9 cellular contexts compared by ENCODE assay signal in the genomic region with DNA sequence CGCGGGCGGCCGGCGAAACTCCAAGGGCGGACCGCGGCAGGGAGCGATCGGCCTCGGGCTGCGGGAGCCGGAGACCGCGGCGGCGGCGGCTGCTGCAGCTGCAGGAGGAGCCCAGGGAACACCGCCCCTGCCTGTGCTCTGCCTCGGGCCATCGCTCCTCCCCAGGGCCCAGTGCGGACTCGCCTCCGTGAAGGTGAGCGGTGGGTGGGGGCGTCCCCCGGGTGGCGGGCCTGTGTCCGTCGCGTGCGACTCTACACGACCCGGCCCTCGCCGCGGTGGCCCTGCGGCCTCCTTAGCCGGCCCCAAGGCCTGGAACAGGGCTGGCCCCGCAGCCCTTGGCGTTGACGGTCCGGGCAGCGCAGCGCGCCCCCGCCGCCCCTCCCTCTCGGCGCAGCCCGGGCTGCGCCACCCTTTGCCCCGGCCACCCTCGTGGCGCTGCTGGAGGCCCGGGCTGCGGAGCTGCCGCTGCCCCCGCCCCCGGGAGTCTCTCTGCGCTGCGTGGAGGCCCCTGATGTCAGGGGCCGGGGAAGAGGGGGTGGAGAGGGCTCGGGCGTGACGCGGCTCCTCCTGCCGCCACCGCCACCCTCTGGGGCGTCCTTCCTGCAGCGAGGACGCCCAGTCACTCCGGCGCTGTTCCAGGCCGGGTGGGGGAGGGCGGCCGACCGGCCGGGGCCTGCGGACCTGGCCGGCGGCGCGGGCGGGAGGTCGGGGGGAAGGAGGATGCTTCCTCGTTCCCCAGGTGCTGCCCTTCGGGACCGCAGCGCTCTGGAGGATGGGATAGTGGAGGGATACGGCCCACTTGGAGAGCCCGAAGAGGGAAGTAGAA. TPM values are rescaled to one million over a fixed set of nuclear protein-coding genes. Genes with fewer than 3 reads are reported as not detected.
DNase-seq lines count a peak whose midpoint lies in the region; ATAC-seq, FAIRE-seq and TF ChIP-seq lines count a peak whose summit lies in the region.
"Had no signal": no experiment of that assay in that cellular context is flagged by ENCODE, and none has a peak within 500 bp of the region (broad histone marks: within the 10 kb centered on the region; RNA-seq: fewer than 3 reads in every experiment).

No MANE protein-coding gene starts in this region.

- H3K4me1 ChIP-seq in CD8-positive, alpha-beta memory T cell (ENCODE audit: insufficient read depth, low read length): peaks cover 41% of the 10 kb centered on the region
- H3K4me1 ChIP-seq in GM12878 (ENCODE audit: control insufficient read depth, insufficient read depth, low read length) (peaks cover 15% of the 10 kb centered on the region), iPS-20b (ENCODE audit: insufficient read depth, low read length) (peaks cover 29% of the 10 kb centered on the region), smooth muscle cell (ENCODE audit: low read depth) (peaks cover 43% of the 10 kb centered on the region)

- H3K27ac ChIP-seq in CD8-positive, alpha-beta memory T cell (ENCODE audit: low read depth, low read length): peak overlapping the region; percentile 90
- H3K27ac ChIP-seq in GM12878 (ENCODE audit: control insufficient read depth, insufficient read depth) (peak overlapping the region; percentile 76), iPS-20b (ENCODE audit: low read length) (no peak overlapping the region), smooth muscle cell (ENCODE audit: low read depth) (peak overlapping the region; percentile 70)

- under 1% methylated on average over 66 of the region's 92 CpGs for WGBS in GM12878 (ENCODE audit: insufficient coverage, insufficient replicate concordance, low lambda C conversion rate, missing lambda C conversion rate)
- WGBS in smooth muscle cell (ENCODE audit: low lambda C conversion rate): under 1% methylated on average over 34 of the region's 92 CpGs

- peaks cover 28% of the 10 kb centered on the region for H3K36me3 ChIP-seq in CD8-positive, alpha-beta memory T cell (ENCODE audit: insufficient read depth, low read length)
- H3K36me3 ChIP-seq in GM12878 (ENCODE audit: control insufficient read depth in 2 of 2, insufficient read depth in 2 of 2, low read length in 1 of 2): peaks cover 2 to 25% of the 10 kb centered on the region in 2 experiments; a peak in 2 of 4 replicates
- peaks cover 40% of the 10 kb centered on the region for H3K36me3 ChIP-seq in iPS-20b (ENCODE audit: insufficient read depth, low read depth, low read length)
- H3K36me3 ChIP-seq in smooth muscle cell (ENCODE audit: low read depth): no peaks in the 10 kb centered on the region

- H3F3A ChIP-seq in smooth muscle cell (ENCODE audit: low read depth): peaks cover 5% of the 10 kb centered on the region

- TF ChIP-seq CTCF in GM20000 (IDR thresholded peaks at IDR 0.05; ENCODE audit: extremely low read depth, missing control alignments) (no peak), GM12878 (IDR thresholded peaks at IDR 0.05 in 2 of 3, conservative IDR thresholded peaks at IDR 0.05 in 1 of 3; ENCODE audit: control insufficient read depth in 2 of 3, extremely low read depth in 1 of 3, insufficient read depth in 1 of 3, low read depth in 3 of 3, low read length in 3 of 3) (no peak), smooth muscle cell (IDR thresholded peaks at IDR 0.05; ENCODE audit: borderline replicate concordance, insufficient read depth, poor library complexity, severe bottlenecking) (no peak)

- H3K4me2 ChIP-seq in GM12878 (ENCODE audit: control insufficient read depth, insufficient read depth) (peak overlapping the region; percentile 96), smooth muscle cell (peak overlapping the region; percentile 95)

- H3K36me3 Mint-ChIP-seq in CD8-positive, alpha-beta memory T cell: peaks cover 6 to 42% (median 8%) of the 10 kb centered on the region in 3 donors

- peak; percentile 56 to 85 (median 72) for DNase-seq in CD8-positive, alpha-beta memory T cell
- DNase-seq in GM20000 (ENCODE audit: low spot score) (peak; percentile 89), HTR-8/SVneo (ENCODE audit: insufficient read length, low spot score) (peak; percentile 45), T-helper 9 cell (peak; percentile 59), GM12878 (ENCODE audit: low read depth, low spot score) (no peak), smooth muscle cell (lab: John Stamatoyannopoulos, UW; ENCODE audit: unreplicated experiment) (peak; percentile 48), NCI-H1930 (lab: John Stamatoyannopoulos, UW) (no peak)

- TF ChIP-seq EP300 in GM12878 (IDR thresholded peaks at IDR 0.05; ENCODE audit: borderline replicate concordance in 1 of 2, control insufficient read depth in 1 of 2, low read depth in 2 of 2, low read length in 2 of 2): no peak

- FAIRE-seq in HTR-8/SVneo (lab: Jason Lieb, UNC): peak; percentile 82
- FAIRE-seq in GM12878 (lab: Jason Lieb, UNC): no peak
- FAIRE-seq: endometrium had no signal

- peak overlapping the region; percentile 67 for H2AFZ ChIP-seq in GM12878 (ENCODE audit: control insufficient read depth, low read depth, low read length)
- no peak overlapping the region for H2AFZ ChIP-seq in smooth muscle cell (ENCODE audit: low read depth)

- no peak for TF ChIP-seq RAD21 in GM12878 (IDR thresholded peaks at IDR 0.05; ENCODE audit: insufficient read depth, low read depth, low read length)

- CTCF ChIA-PET in CD8-positive, alpha-beta memory T cell (lab: Charles Lee): interaction anchor here (0.7 to 1.9 kb wide), 6 partner anchors 28 to 191 kb away, joined by 3 to 4 read pairs (median 3); partner anchors contain the start of gene SRSF1
- CTCF ChIA-PET in GM12878 (lab: Yijun Ruan, JAX): interaction anchor here (2.7 kb wide), 1 partner anchor 83 kb away, joined by 15 read pairs; no protein-coding TSS in a partner anchor

- intact Hi-C loops in GM12878 (cut with micrococcal nuclease; ENCODE audit: unreplicated experiment): loop anchor here (2.0 to 10.0 kb wide), 2 partner anchors 77 to 229 kb away; partner anchors contain the start of genes MRPS23 and SRSF1

- SMC1A ChIA-PET in GM12878 (lab: Charles Lee; ENCODE audit: uncharacterized antibody, unreplicated experiment): interaction anchor here (1.2 to 1.7 kb wide), 2 partner anchors 77 to 85 kb away, joined by 3 to 5 read pairs; partner anchors contain the start of gene SRSF1

- BruUV-seq in GM12878 (replicated peaks; lab: Mats Ljungman, UMichigan): no TSS peak

- ATAC-seq in GM12878: peak; percentile 77

- H4K20me1 ChIP-seq in GM12878 (ENCODE audit: control insufficient read depth, insufficient read depth) (peaks cover 15% of the 10 kb centered on the region), smooth muscle cell (ENCODE audit: low read depth) (peaks cover 53% of the 10 kb centered on the region)

- no peaks in the 10 kb centered on the region for H3K9me3 ChIP-seq in CD8-positive, alpha-beta memory T cell (ENCODE audit: low read length)
- H3K9me3 ChIP-seq in GM12878 (replicated peaks; ENCODE audit: control insufficient read depth, insufficient read depth, low read length): no peaks in the 10 kb centered on the region
- H3K9me3 ChIP-seq in iPS-20b (ENCODE audit: insufficient read depth, low read depth, low read length): no peaks in the 10 kb centered on the region
- no peaks in the 10 kb centered on the region for H3K9me3 ChIP-seq in smooth muscle cell (replicated peaks; ENCODE audit: low read depth)

- H3K79me2 ChIP-seq in GM12878 (ENCODE audit: control insufficient read depth, insufficient read depth, low read length) (peaks cover 40% of the 10 kb centered on the region), smooth muscle cell (ENCODE audit: low read depth) (peaks cover 54% of the 10 kb centered on the region)

- H3K4me3 ChIP-seq in CD8-positive, alpha-beta memory T cell (ENCODE audit: low read length): peak overlapping the region; percentile 88
- H3K4me3 ChIP-seq in GM12878 (peak overlapping the region; percentile 78), iPS-20b (ENCODE audit: low read length) (peak overlapping the region; percentile 95), smooth muscle cell (peak overlapping the region; percentile 99)

- in situ Hi-C loops in GM12878 (cut with MboI): no loop called here

- H3K9me3 Mint-ChIP-seq in CD8-positive, alpha-beta memory T cell: no peaks in the 10 kb centered on the region

- peak; percentile 83 for TF ChIP-seq POLR2A in GM12878 (IDR thresholded peaks at IDR 0.05; ENCODE audit: low read depth, low read length)

- peaks cover 0 to 11% of the 10 kb centered on the region in 2 donors for H3K27me3 Mint-ChIP-seq in CD8-positive, alpha-beta memory T cell

- peak overlapping the region; percentile 88 to 96 (median 91) for H3K4me3 Mint-ChIP-seq in CD8-positive, alpha-beta memory T cell

- H3K4me1 Mint-ChIP-seq in CD8-positive, alpha-beta memory T cell: peaks cover 40 to 42% (median 42%) of the 10 kb centered on the region in 3 donors

- no peaks in the 10 kb centered on the region for H3K27me3 ChIP-seq in CD8-positive, alpha-beta memory T cell (ENCODE audit: insufficient read depth, low read length, poor library complexity, severe bottlenecking)
- H3K27me3 ChIP-seq in GM12878 (replicated peaks in 1 of 2; ENCODE audit: control insufficient read depth in 2 of 2, insufficient read depth in 2 of 2, low read length in 1 of 2): peaks cover 0 to 9% of the 10 kb centered on the region in 2 experiments; a peak in 1 of 4 replicates
- H3K27me3 ChIP-seq in iPS-20b (ENCODE audit: insufficient read depth, low read length): no peaks in the 10 kb centered on the region
- H3K27me3 ChIP-seq in smooth muscle cell (ENCODE audit: low read depth): no peaks in the 10 kb centered on the region

- H3K9ac ChIP-seq in GM12878 (ENCODE audit: control insufficient read depth, insufficient read depth, low read length) (peak overlapping the region; percentile 85), iPS-20b (ENCODE audit: low read depth, low read length) (peak overlapping the region; percentile 84; the same call in 1 of the 2 replicates), smooth muscle cell (ENCODE audit: low read depth) (peak overlapping the region; percentile 90)

- H3K27ac Mint-ChIP-seq in CD8-positive, alpha-beta memory T cell: peak overlapping the region; percentile 79 to 93 (median 90)

- POLR2A ChIA-PET in CD8-positive, alpha-beta memory T cell (lab: Charles Lee): interaction anchor here (0.6 to 3.0 kb wide), 5 partner anchors 77 to 448 kb away, joined by 3 to 24 read pairs (median 5); partner anchors contain the start of genes MRPS23 and SRSF1
- POLR2A ChIA-PET in GM12878 (lab: Charles Lee): interaction anchor here (1.5 to 2.4 kb wide), 2 partner anchors 77 to 83 kb away, joined by 3 to 21 read pairs; partner anchors contain the start of gene SRSF1

- RAD21 ChIA-PET in GM12878 (lab: Charles Lee; ENCODE audit: unreplicated experiment): interaction anchor here (0.8 to 2.3 kb wide), 6 partner anchors 76 to 229 kb away, joined by 3 to 8 read pairs (median 3); partner anchors contain the start of gene SRSF1

RNA-seq across cellular contexts. Expression of gene DYNLL2, which starts 0.5 kb away (rescaled TPM):
- total RNA-seq in CD8-positive, alpha-beta memory T cell: 10 to 100 TPM; 40.3 to 41.0 TPM
- polyA plus RNA-seq in CD8-positive, alpha-beta memory T cell: 1.4 TPM
- total RNA-seq in GM12878 (2013; cell fraction: nucleolus; rRNA removed): 5.0 and 5.3 TPM in 2 replicates
- total RNA-seq in GM12878 (2014; rRNA removed): 10.4 and 12.1 TPM in 2 replicates
- 7.5 and 7.7 TPM in 2 replicates for total RNA-seq in GM12878 (2014; rRNA removed; fragmentation: Illumina TruSeq; extraction: Trizol)
- 18.9 TPM in 2 replicates for total RNA-seq in GM12878 (2021)
- polyA plus RNA-seq in GM12878 (2011; ENCODE audit: low read depth): 14.0 TPM
- 11.3 and 11.6 TPM in 2 replicates for polyA plus RNA-seq in GM12878 (2011; rRNA removed)
- polyA plus RNA-seq in GM12878 (2011; cell fraction: cytosol; rRNA removed): 9.2 and 9.5 TPM in 2 replicates
- 5.2 and 6.1 TPM in 2 replicates for polyA plus RNA-seq in GM12878 (2011; cell fraction: nucleus; rRNA removed)
- polyA plus RNA-seq in GM12878 (2012): 17.1 and 27.6 TPM in 2 replicates
- 19.2 TPM in 2 replicates for polyA plus RNA-seq in GM12878 (2014; fragmentation: Illumina TruSeq; extraction: Trizol)
- polyA plus RNA-seq in GM12878 (2014; fragmentation: Nextera tagmentation; extraction: Ambion mirVana): 1 to 10 TPM; 1.9 to 2.8 TPM
- polyA plus RNA-seq in GM12878 (2014; rRNA removed): 16.1 and 18.2 TPM in 2 replicates
- under 1 TPM; 0.62 to 0.74 TPM for polyA plus RNA-seq in GM12878 (2016; fragmentation: Nextera tagmentation; extraction: Ambion mirVana)
- polyA minus RNA-seq in GM12878 (2011; rRNA and poly(A)+ RNA removed): 8.1 and 8.6 TPM in 2 replicates
- 2.8 and 4.0 TPM in 2 replicates for polyA minus RNA-seq in GM12878 (2011; cell fraction: cytosol; rRNA and poly(A)+ RNA removed)
- 3.9 and 5.5 TPM in 2 replicates for polyA minus RNA-seq in GM12878 (2011; cell fraction: nucleus; rRNA and poly(A)+ RNA removed)
- total RNA-seq in smooth muscle cell: 8.9 and 9.1 TPM in 2 replicates
- polyA plus RNA-seq in smooth muscle cell: 1.5 and 2.0 TPM in 2 replicates

Comparison
In these comparisons a context has a peak if more than half of its experiments do, and no peak if none do; other contexts are left out.
1. DNase-seq: peak in CD8-positive, alpha-beta memory T cell (5 of 5), GM20000 (single experiment), HTR-8/SVneo (single experiment), T-helper 9 cell (single experiment) and smooth muscle cell (single experiment); none in GM12878 (single experiment) and NCI-H1930 (0 of 2).
2. Peak in every context shown above with its lines, with median percentiles within 50 percentile points of each other: H3K4me3 ChIP-seq and H3K9ac ChIP-seq.